1 cellular context compared by ENCODE assay signal in genomic region chr9:81092057-81092456, GRCh38.
TF ChIP-seq lines count a peak whose summit lies in the region.

No MANE protein-coding gene starts in this region.

TF ChIP-seq in SK-N-SH, 30 proteins besides CTCF, POLR2A, EP300 and RAD21 (continued from another document):
- no peak for TF ChIP-seq FOXJ3 (CRISPR knock-in tag; IDR thresholded peaks at IDR 0.05)
- no peak for TF ChIP-seq MEF2A (IDR thresholded peaks at IDR 0.05; ENCODE audit: borderline replicate concordance, low read depth)
- no peak for TF ChIP-seq REST (IDR thresholded peaks at IDR 0.05; ENCODE audit: low read depth, low read length)
- no peak for TF ChIP-seq USF1 (IDR thresholded peaks at IDR 0.05; ENCODE audit: borderline replicate concordance, low read depth)
TF ChIP-seq in SK-N-SH: peak in this region for 0.
